Comparison of ENCODE assay signal across 10 cellular contexts in genomic region chr7:32587431-32587948, GRCh38.
DNase-seq lines count a peak whose midpoint lies in the region; ATAC-seq, FAIRE-seq and TF ChIP-seq lines count a peak whose summit lies in the region.
"Had no signal": no experiment of that assay in that cellular context is flagged by ENCODE, and none has a peak within 500 bp of the region (broad histone marks: within the 10 kb centered on the region; RNA-seq: fewer than 3 reads in every experiment).

No MANE protein-coding gene starts in this region.

- BruUV-seq in mammary epithelial cell (replicated peaks; lab: Mats Ljungman, UMichigan) (TSS peak; percentile 6), HepG2 (replicated peaks; lab: Mats Ljungman, UMichigan) (no TSS peak)

- no peak overlapping the region for H3K27ac ChIP-seq in mammary epithelial cell (ENCODE audit: insufficient read depth, low read depth, low read length)
- H3K27ac ChIP-seq in HepG2 (ENCODE audit: extremely low read length, insufficient read depth, low read length), result peak overlapping the region; percentile 75
- H3K27ac ChIP-seq: C4-2B had no signal

- in situ Hi-C loops in mammary epithelial cell (cut with MboI; ENCODE audit: low sequenced_read_pairs in 2 of 2) (no loop called here), HepG2 (cut with HindIII; ENCODE audit: extremely low pct_ligation_motif_present, low pct_unique_long_range_greater_than_20kb) (no loop called here), KBM-7 (cut with MboI; ENCODE audit: low pct_unique_long_range_greater_than_20kb, low sequenced_read_pairs) (no loop called here)

- TF ChIP-seq CTCF in mammary epithelial cell (conservative IDR thresholded peaks at IDR 0.05 in 1 of 2, IDR thresholded peaks at IDR 0.05 in 1 of 2; ENCODE audit: extremely low read depth in 1 of 2, insufficient read depth in 1 of 2, low read depth in 1 of 2, low read length in 2 of 2) (no peak), HepG2 (CRISPR knock-in tag; IDR thresholded peaks at IDR 0.05) (no peak)

- no peaks in the 10 kb centered on the region for H3K9me3 ChIP-seq in mammary epithelial cell (replicated peaks; ENCODE audit: insufficient read depth, low read length)
- no peaks in the 10 kb centered on the region for H3K9me3 ChIP-seq in HepG2 (ENCODE audit: low read length)

- no peaks in the 10 kb centered on the region for H3K4me1 ChIP-seq in mammary epithelial cell (ENCODE audit: insufficient read depth, low read length)
- H3K4me1 ChIP-seq in HepG2 (ENCODE audit: insufficient read depth, low read length), result peaks cover 39% of the 10 kb centered on the region

- CTCF ChIA-PET in mammary epithelial cell (lab: Charles Lee; ENCODE audit: low non-redundant PET) (no interaction called here), HepG2 (lab: Yijun Ruan, JAX; ENCODE audit: low intra/inter-chr PET ratio, low total read pairs) (no interaction called here)

- FAIRE-seq in HepG2 (lab: Jason Lieb, UNC), result peak; percentile 23
- FAIRE-seq: frontal cortex had no signal

- H3K4me2 ChIP-seq in mammary epithelial cell (ENCODE audit: insufficient read depth, low read depth, low read length), result no peak overlapping the region
- H3K4me2 ChIP-seq in HepG2 (ENCODE audit: low read depth, low read length), result peak overlapping the region; percentile 65

- H4K20me1 ChIP-seq in mammary epithelial cell (ENCODE audit: insufficient read depth, low read length) (no peaks in the 10 kb centered on the region), HepG2 (ENCODE audit: insufficient read depth, low read length) (no peaks in the 10 kb centered on the region)

- dilution Hi-C loops in mammary epithelial cell (cut with HindIII; ENCODE audit: low sequenced_read_pairs), result no loop called here

- H3K36me3 ChIP-seq in mammary epithelial cell (ENCODE audit: insufficient read depth, low read length) (peaks cover 13% of the 10 kb centered on the region), HepG2 (replicated peaks in 1 of 2; ENCODE audit: control insufficient read depth in 1 of 2, insufficient read depth in 2 of 2, low read length in 2 of 2) (peaks cover 17 to 46% of the 10 kb centered on the region in 2 experiments; a peak in 4 of 5 replicates)

- WGBS in mammary epithelial cell (ENCODE audit: low coverage, missing lambda C conversion rate), result 90% methylated on average over 9 of the region's 9 CpGs
- 20% methylated on average over 8 of the region's 9 CpGs for WGBS in HepG2 (ENCODE audit: low lambda C conversion rate)

- H3K4me3 ChIP-seq in mammary epithelial cell (replicated peaks in 1 of 3; ENCODE audit: insufficient read depth in 1 of 3, low read depth in 2 of 3, low read length in 3 of 3) (no peak overlapping the region), HepG2 (replicated peaks in 1 of 3; ENCODE audit: insufficient read depth in 1 of 3, low read depth in 2 of 3, low read length in 3 of 3) (peak overlapping the region in 1 of 3 experiments; percentile 20; a peak in 1 of 6 replicates)

- TF ChIP-seq POLR2A in HepG2 (IDR thresholded peaks at IDR 0.05; ENCODE audit: insufficient read depth in 1 of 2, low read depth in 2 of 2, low read length in 2 of 2), result no peak

- H3K27me3 ChIP-seq in mammary epithelial cell (ENCODE audit: insufficient read depth, low read length) (no peaks in the 10 kb centered on the region), HepG2 (ENCODE audit: control insufficient read depth in 1 of 2, insufficient read depth in 2 of 2, low read length in 2 of 2) (no peaks in the 10 kb centered on the region)

- ATAC-seq in Right ventricle myocardium inferior (peak; percentile 83), HepG2 (peak; percentile 77), HG03442 (IDR thresholded peaks at IDR 0.05; ENCODE audit: unreplicated experiment) (no peak)

- no peak overlapping the region for H2AFZ ChIP-seq in mammary epithelial cell (ENCODE audit: low read depth, low read length)
- no peak overlapping the region for H2AFZ ChIP-seq in HepG2 (ENCODE audit: low read length)

- H3K79me2 ChIP-seq in mammary epithelial cell (ENCODE audit: insufficient read depth, low read length), result no peaks in the 10 kb centered on the region
- no peaks in the 10 kb centered on the region for H3K79me2 ChIP-seq in HepG2 (ENCODE audit: insufficient read depth, low read length)

- intact Hi-C loops in Right ventricle myocardium inferior (cut with DNase I), result loop anchor here (2.0 kb wide), 1 partner anchor 93 kb away; the partner anchor contains the start of gene AVL9
- intact Hi-C loops in cardiac septum (cut with DNase I), result loop anchor here (2.0 kb wide), 1 partner anchor 97 kb away; the partner anchor contains the start of gene LSM5
- intact Hi-C loops in mammary epithelial cell (cut with micrococcal nuclease), result no loop called here
- intact Hi-C loops in HepG2 (cut with micrococcal nuclease; ENCODE audit: unreplicated experiment), result loop anchor here (2.0 to 10.0 kb wide), 3 partner anchors 81 to 137 kb away; partner anchors contain the start of gene LSM5

- no peak for TF ChIP-seq RAD21 in HepG2 (CRISPR knock-in tag; IDR thresholded peaks at IDR 0.05)

- H3K9ac ChIP-seq in mammary epithelial cell (ENCODE audit: insufficient read depth, low read length), result no peak overlapping the region
- peak overlapping the region; percentile 39; the same call in 1 of the 2 replicates for H3K9ac ChIP-seq in HepG2 (ENCODE audit: insufficient read depth, low read depth, low read length)

- DNase-seq in Right ventricle myocardium inferior (ENCODE audit: missing footprints) (no peak), cardiac septum (ENCODE audit: low spot score) (no peak), mammary epithelial cell (no peak), HepG2 (ENCODE audit: low spot score) (peak; percentile 76), KBM-7 (no peak), HUDEP-2 (lab: John Stamatoyannopoulos, UW; ENCODE audit: unreplicated experiment in 76 of 76) (no peak), NOMO-1 treated with dmso at 0.1 percent for 144 hours (lab: John Stamatoyannopoulos, UW; ENCODE audit: unreplicated experiment) (no peak)

- POLR2A ChIA-PET in HepG2 (lab: Yijun Ruan, JAX), result interaction anchor here (0.6 to 3.0 kb wide), 2 partner anchors 81 to 92 kb away, joined by 4 to 22 read pairs; partner anchors contain the start of gene AVL9

- TF ChIP-seq EP300 in HepG2 (IDR thresholded peaks at IDR 0.05; ENCODE audit: low read depth in 2 of 2, low read length in 2 of 2) (peak in 1 of 2 experiments; percentile 73; a peak in 1 of 4 replicates), HepG2 (CRISPR knock-in tag; IDR thresholded peaks at IDR 0.05; ENCODE audit: borderline replicate concordance) (no peak; the same call in 1 of the 2 replicates)

TF ChIP-seq in HepG2, 621 proteins besides CTCF, POLR2A, EP300 and RAD21 (continues in another document):
- TF ChIP-seq ASH2L (IDR thresholded peaks at IDR 0.05; ENCODE audit: insufficient read length, low read depth, low read length) (peak; percentile 88), HIVEP1 (CRISPR knock-in tag; IDR thresholded peaks at IDR 0.05) (no peak), ZNF138 (CRISPR knock-in tag; IDR thresholded peaks at IDR 0.05; ENCODE audit: low read depth) (no peak), ZNF724P (CRISPR knock-in tag; IDR thresholded peaks at IDR 0.05; ENCODE audit: borderline replicate concordance) (no peak), ZNF484 (CRISPR knock-in tag; IDR thresholded peaks at IDR 0.05; ENCODE audit: borderline replicate concordance, low read depth) (no peak), SNAPC5 (CRISPR knock-in tag; IDR thresholded peaks at IDR 0.05; ENCODE audit: borderline replicate concordance) (no peak), SMAD1 (CRISPR knock-in tag; IDR thresholded peaks at IDR 0.05; ENCODE audit: borderline replicate concordance, low read depth) (no peak), ARID4A (CRISPR knock-in tag; IDR thresholded peaks at IDR 0.05; ENCODE audit: borderline replicate concordance) (no peak; the same call in 1 of the 2 replicates), ZNF274 (CRISPR knock-in tag; IDR thresholded peaks at IDR 0.05) (no peak), FLYWCH1 (CRISPR knock-in tag; IDR thresholded peaks at IDR 0.05) (no peak), ZKSCAN8 (CRISPR knock-in tag; IDR thresholded peaks at IDR 0.05; ENCODE audit: borderline replicate concordance) (no peak; the same call in 1 of the 2 replicates), BRD4 (CRISPR knock-in tag; IDR thresholded peaks at IDR 0.05) (no peak), ZBTB7B (CRISPR knock-in tag; IDR thresholded peaks at IDR 0.05) (no peak), MTA3 (CRISPR knock-in tag; IDR thresholded peaks at IDR 0.05) (no peak), GABPB1 (CRISPR knock-in tag; IDR thresholded peaks at IDR 0.05) (no peak), GATAD2A (CRISPR knock-in tag; IDR thresholded peaks at IDR 0.05) (peak; percentile 67), MAF1 (CRISPR knock-in tag; IDR thresholded peaks at IDR 0.05; ENCODE audit: borderline replicate concordance) (no peak)
